ENCODE assay signal across 10 cellular contexts in the genomic region with DNA sequence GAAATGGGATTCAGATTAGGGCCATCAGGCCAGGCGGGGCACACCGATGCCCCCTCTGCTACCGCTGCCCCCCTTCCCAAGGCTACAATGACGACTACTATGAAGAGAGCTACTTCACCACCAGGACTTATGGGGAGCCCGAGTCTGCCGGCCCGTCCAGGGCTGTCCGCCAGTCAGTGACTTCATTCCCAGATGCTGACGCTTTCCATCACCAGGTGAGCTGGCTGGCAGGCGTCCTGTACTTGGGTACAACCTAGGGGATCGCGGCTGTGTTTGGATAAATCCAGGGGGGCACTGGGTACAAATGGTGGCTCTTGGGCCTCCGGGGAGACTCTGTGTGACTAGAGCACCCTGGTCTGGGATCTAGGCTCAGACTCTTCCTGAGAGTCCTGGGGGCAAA. TPM values are rescaled to one million over a fixed set of nuclear protein-coding genes. Genes with fewer than 3 reads are reported as not detected.
DNase-seq lines count a peak whose midpoint lies in the region; ATAC-seq, FAIRE-seq and TF ChIP-seq lines count a peak whose summit lies in the region.
"Had no signal": no experiment of that assay in that cellular context is flagged by ENCODE, and none has a peak within 500 bp of the region (broad histone marks: within the 10 kb centered on the region; RNA-seq: fewer than 3 reads in every experiment).

No MANE protein-coding gene starts in this region.

- TF ChIP-seq POLR2A in thyroid gland (IDR thresholded peaks at IDR 0.05) = no peak

- peak overlapping the region; percentile 84 for H3K27ac Mint-ChIP-seq in activated CD4-positive, alpha-beta T cell treated with anti-CD3 and anti-CD28 coated beads, Interleukin-2, amount 10 ng/mL, durations not matched to agents 24 days and 14 days
- peak overlapping the region; percentile 98 for H3K27ac Mint-ChIP-seq in astrocyte (ENCODE audit: unreplicated experiment)

- ATAC-seq in left lung (no peak), HG03280 (IDR thresholded peaks at IDR 0.05; ENCODE audit: unreplicated experiment) (no peak), GM19467 (IDR thresholded peaks at IDR 0.05; ENCODE audit: unreplicated experiment) (no peak), HG03521 (IDR thresholded peaks at IDR 0.05; ENCODE audit: unreplicated experiment) (no peak)

- H3K36me3 ChIP-seq in astrocyte (ENCODE audit: insufficient read depth, low read length) (no peaks in the 10 kb centered on the region), left lung (no peaks in the 10 kb centered on the region), thyroid gland (no peaks in the 10 kb centered on the region)

- H2AFZ ChIP-seq in astrocyte (ENCODE audit: low read depth, low read length) = no peak overlapping the region

- H3K27me3 Mint-ChIP-seq in activated CD4-positive, alpha-beta T cell treated with anti-CD3 and anti-CD28 coated beads, Interleukin-2, amount 10 ng/mL, durations not matched to agents 24 days and 14 days = no peaks in the 10 kb centered on the region
- no peaks in the 10 kb centered on the region for H3K27me3 Mint-ChIP-seq in astrocyte (ENCODE audit: low read depth, unreplicated experiment)

- peaks cover 14% of the 10 kb centered on the region for H3K4me1 Mint-ChIP-seq in activated CD4-positive, alpha-beta T cell treated with anti-CD3 and anti-CD28 coated beads, Interleukin-2, amount 10 ng/mL, durations not matched to agents 24 days and 14 days
- peaks cover 7% of the 10 kb centered on the region for H3K4me1 Mint-ChIP-seq in astrocyte (ENCODE audit: low read depth, unreplicated experiment)

- peaks cover 15% of the 10 kb centered on the region for H3K36me3 Mint-ChIP-seq in activated CD4-positive, alpha-beta T cell treated with anti-CD3 and anti-CD28 coated beads, Interleukin-2, amount 10 ng/mL, durations not matched to agents 24 days and 14 days (ENCODE audit: low read depth)
- H3K36me3 Mint-ChIP-seq in astrocyte (ENCODE audit: low read depth, unreplicated experiment) = no peaks in the 10 kb centered on the region

- FAIRE-seq in astrocyte (lab: Jason Lieb, UNC) = no peak

- H3K4me2 ChIP-seq in astrocyte (ENCODE audit: low read length) = peak overlapping the region; percentile 93

- 16 to 40% methylated on average over 1 to 4 of the region's 13 CpGs for WGBS in thyroid gland, 2 donors

- DNase-seq in activated CD4-positive, alpha-beta T cell treated with anti-CD3 and anti-CD28 coated beads, Interleukin-2, amount 10 ng/mL, durations not matched to agents 24 days and 14 days = no peak
- DNase-seq in activated CD4-positive, alpha-beta T cell treated with anti-CD3 and anti-CD28 coated beads, Interleukin-2, amount 50 U/mL, for 4 hours = no peak
- no peak for DNase-seq in astrocyte (ENCODE audit: low read depth)
- no peak for DNase-seq in left lung
- peak; percentile 17 to 29 for DNase-seq in thyroid gland
- DNase-seq: kidney glomerular epithelial cell, NCI-H1417 had no signal

- H3K27me3 ChIP-seq in astrocyte (ENCODE audit: insufficient read depth, low read length) = no peaks in the 10 kb centered on the region
- no peaks in the 10 kb centered on the region for H3K27me3 ChIP-seq in left lung
- H3K27me3 ChIP-seq in thyroid gland = no peaks in the 10 kb centered on the region

- H3K4me3 ChIP-seq in astrocyte (ENCODE audit: insufficient read depth, low read depth, low read length) = peak overlapping the region; percentile 69
- peak overlapping the region; percentile 56 to 62 for H3K4me3 ChIP-seq in left lung
- H3K4me3 ChIP-seq in thyroid gland (replicated peaks in 1 of 3) = peak overlapping the region; percentile 58 to 70 (median 65)

- H3K9ac ChIP-seq in astrocyte (ENCODE audit: low read length) = peak overlapping the region; percentile 98

- H3K27ac ChIP-seq in astrocyte (ENCODE audit: low read depth, low read length) = peak overlapping the region; percentile 92
- H3K27ac ChIP-seq in left lung = peak overlapping the region; percentile 95
- peak overlapping the region; percentile 90 to 96 (median 95) for H3K27ac ChIP-seq in thyroid gland

- H3K4me1 ChIP-seq in astrocyte (ENCODE audit: insufficient read depth, low read length) (peaks cover 13% of the 10 kb centered on the region), left lung (peaks cover 0 to 21% of the 10 kb centered on the region in 2 donors), thyroid gland (peaks cover 5 to 10% of the 10 kb centered on the region in 2 donors)

- H3K79me2 ChIP-seq in astrocyte (ENCODE audit: insufficient read depth, low read length) = peaks cover 31% of the 10 kb centered on the region

- intact Hi-C loops in activated CD4-positive, alpha-beta T cell treated with anti-CD3 and anti-CD28 coated beads, Interleukin-2, amount 10 ng/mL, durations not matched to agents 24 days and 14 days (cut with micrococcal nuclease) = no loop called here
- intact Hi-C loops in left lung (cut with DNase I) (no loop called here), thyroid gland (cut with DNase I) (loop anchor here (5.0 kb wide), 1 partner anchor 48 kb away; no protein-coding TSS in a partner anchor)

- no peaks in the 10 kb centered on the region for H3K9me3 Mint-ChIP-seq in activated CD4-positive, alpha-beta T cell treated with anti-CD3 and anti-CD28 coated beads, Interleukin-2, amount 10 ng/mL, durations not matched to agents 24 days and 14 days
- no peaks in the 10 kb centered on the region for H3K9me3 Mint-ChIP-seq in astrocyte (ENCODE audit: unreplicated experiment)

- peaks cover 24% of the 10 kb centered on the region for H4K20me1 ChIP-seq in astrocyte (ENCODE audit: insufficient read depth, low read length)

- H3K4me3 Mint-ChIP-seq in activated CD4-positive, alpha-beta T cell treated with anti-CD3 and anti-CD28 coated beads, Interleukin-2, amount 10 ng/mL, durations not matched to agents 24 days and 14 days = peak overlapping the region; percentile 88
- H3K4me3 Mint-ChIP-seq in astrocyte (ENCODE audit: unreplicated experiment) = peak overlapping the region; percentile 92

- no peak for TF ChIP-seq CTCF in astrocyte (IDR thresholded peaks at IDR 0.05; ENCODE audit: insufficient read depth, low read depth, low read length)
- no peak for TF ChIP-seq CTCF in left lung (IDR thresholded peaks at IDR 0.05)
- TF ChIP-seq CTCF in thyroid gland (IDR thresholded peaks at IDR 0.05) = no peak

- H3K9me3 ChIP-seq in astrocyte (ENCODE audit: insufficient read depth, low read depth, low read length) (no peaks in the 10 kb centered on the region), left lung (no peaks in the 10 kb centered on the region), thyroid gland (no peaks in the 10 kb centered on the region)

RNA-seq across cellular contexts. Expression of a gene that starts 1.1 kb away (rescaled TPM):
- total RNA-seq in activated CD4-positive, alpha-beta T cell treated with anti-CD3 and anti-CD28 coated beads, Interleukin-2, amount 10 ng/mL, durations not matched to agents 24 days and 14 days = 91.7 and 92.8 TPM in 2 replicates
- 75.6 and 75.7 TPM in 2 replicates for total RNA-seq in astrocyte
- 10 to 100 TPM; 50.1 to 56.6 TPM for total RNA-seq in left lung
- 10 to 100 TPM; 36.5 to 71.6 (median 57.2) TPM for total RNA-seq in thyroid gland

RNA-seq across cellular contexts. Expression of a gene that starts 5.7 kb away (rescaled TPM):
- total RNA-seq in activated CD4-positive, alpha-beta T cell treated with anti-CD3 and anti-CD28 coated beads, Interleukin-2, amount 10 ng/mL, durations not matched to agents 24 days and 14 days = 824 and 840 TPM in 2 replicates
- 2,809 and 2,978 TPM in 2 replicates for total RNA-seq in astrocyte
- total RNA-seq in left lung = 1,000 to 10,000 TPM; 1,139 to 1,793 TPM
- 100 to 1,000 TPM; 143 to 553 (median 291) TPM for total RNA-seq in thyroid gland

RNA-seq across cellular contexts. Expression of a gene that starts 18.0 kb away (rescaled TPM):
- 2,338 and 2,364 TPM in 2 replicates for total RNA-seq in activated CD4-positive, alpha-beta T cell treated with anti-CD3 and anti-CD28 coated beads, Interleukin-2, amount 10 ng/mL, durations not matched to agents 24 days and 14 days
- total RNA-seq in astrocyte = 1,848 and 1,967 TPM in 2 replicates
- total RNA-seq in left lung = 1,000 to 10,000 TPM; 2,309 to 2,455 TPM
- 1,000 to 10,000 TPM; 1,199 to 6,548 (median 3,258) TPM for total RNA-seq in thyroid gland

RNA-seq across cellular contexts. Expression of a gene that starts 28.9 kb away (rescaled TPM):
- 13.5 and 13.8 TPM in 2 replicates for total RNA-seq in activated CD4-positive, alpha-beta T cell treated with anti-CD3 and anti-CD28 coated beads, Interleukin-2, amount 10 ng/mL, durations not matched to agents 24 days and 14 days
- 35.1 and 39.1 TPM in 2 replicates for total RNA-seq in astrocyte
- 10 to 100 TPM; 34.7 to 36.1 TPM for total RNA-seq in left lung
- 10 to 100 TPM; 40.7 to 92.9 (median 61.6) TPM for total RNA-seq in thyroid gland

RNA-seq across cellular contexts. Expression of a gene that starts 31.2 kb away (rescaled TPM):
- total RNA-seq in activated CD4-positive, alpha-beta T cell treated with anti-CD3 and anti-CD28 coated beads, Interleukin-2, amount 10 ng/mL, durations not matched to agents 24 days and 14 days = 65.5 and 66.0 TPM in 2 replicates
- total RNA-seq in astrocyte (16.6 and 20.7 TPM in 2 replicates), left lung (10 to 100 TPM; 34.7 to 45.5 TPM), thyroid gland (10 to 100 TPM; 41.1 to 75.9 (median 59.0) TPM)

Comparison
In these comparisons a context has a peak if more than half of its experiments do, and no peak if none do; other contexts are left out.
1. DNase-seq: peak in thyroid gland (2 of 2); none in activated CD4-positive, alpha-beta T cell treated with anti-CD3 and anti-CD28 coated beads, Interleukin-2, amount 10 ng/mL, durations not matched to agents 24 days and 14 days (single experiment), activated CD4-positive, alpha-beta T cell treated with anti-CD3 and anti-CD28 coated beads, Interleukin-2, amount 50 U/mL, for 4 hours (0 of 2), astrocyte (single experiment) and left lung (0 of 2).
2. Peak in every context shown above with its lines, with median percentiles within 50 percentile points of each other: H3K27ac ChIP-seq and H3K4me3 ChIP-seq.